In the genomic region with DNA sequence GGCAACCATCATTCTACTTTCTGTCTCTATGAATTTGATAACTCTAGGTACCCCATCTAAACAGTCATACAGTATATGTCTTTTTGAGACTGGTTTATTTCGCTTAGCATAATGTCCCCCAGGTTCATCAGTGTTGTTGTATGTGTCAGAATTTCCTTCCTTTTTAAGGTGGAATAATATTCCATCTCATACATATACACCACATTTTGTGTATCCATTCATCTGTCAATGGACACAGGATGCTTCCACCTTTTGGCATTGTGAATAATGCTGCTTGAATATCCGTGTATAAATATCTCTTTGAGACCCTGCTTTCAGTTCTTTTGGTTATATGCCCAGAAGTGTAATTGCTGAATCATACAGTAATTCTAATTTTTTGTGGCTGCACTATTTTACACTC, we compare ENCODE assay signal across 26 cellular contexts.
"Had no signal": no experiment of that assay in that cellular context is flagged by ENCODE, and none has a peak within 500 bp of the region (broad histone marks: within the 10 kb centered on the region; RNA-seq: fewer than 3 reads in every experiment).

No MANE protein-coding gene starts in this region.

- FAIRE-seq: endometrium, islet of Langerhans, keratinocyte had no signal

- DNase-seq: colonic mucosa; cortex of kidney; dermis blood vessel endothelial cell; effector CD8-positive, alpha-beta T cell; effector memory CD8-positive, alpha-beta T cell; endodermal cell; erythroblast; esophagus squamous epithelium; foreskin fibroblast; foreskin melanocyte; gastrocnemius medialis; glutamatergic neuron; heart right ventricle; hippocampal formation; left cardiac atrium; left lung; left ventricle myocardium superior; lower lobe of right lung; mesenchymal stem cell; mucosa of descending colon; naive B cell had no signal

- H3K27ac ChIP-seq: colonic mucosa, epithelial cell of prostate, esophagus squamous epithelium, gastrocnemius medialis, heart right ventricle, left lung, lower lobe of right lung had no signal

- H3K9me3 ChIP-seq: colonic mucosa, esophagus squamous epithelium, gastrocnemius medialis, heart right ventricle, left lung, lower lobe of right lung, mucosa of descending colon had no signal

- H3K27me3 ChIP-seq: colonic mucosa, esophagus squamous epithelium, gastrocnemius medialis, left lung had no signal

- ATAC-seq: effector memory CD8-positive, alpha-beta T cell; esophagus mucosa; gastrocnemius medialis; heart right ventricle; left cardiac atrium; left lung; left ventricle myocardium superior; lower lobe of right lung; mucosa of descending colon had no signal

- H3K4me1 ChIP-seq: colonic mucosa, esophagus squamous epithelium, gastrocnemius medialis, heart right ventricle, left lung, lower lobe of right lung had no signal

- H3K4me3 ChIP-seq: colonic mucosa, esophagus squamous epithelium, gastrocnemius medialis, heart right ventricle, left lung, lower lobe of right lung, mucosa of descending colon had no signal

- H3K36me3 ChIP-seq: colonic mucosa, esophagus squamous epithelium, gastrocnemius medialis, heart right ventricle, left lung, lower lobe of right lung had no signal
